16 cellular contexts compared by ENCODE assay signal in genomic region chr7:47938574-47939165, GRCh38. TPM values are rescaled to one million over a fixed set of nuclear protein-coding genes. Genes with fewer than 3 reads are reported as not detected.
DNase-seq lines count a peak whose midpoint lies in the region; ATAC-seq and TF ChIP-seq lines count a peak whose summit lies in the region.
"Had no signal": no experiment of that assay in that cellular context is flagged by ENCODE, and none has a peak within 500 bp of the region (broad histone marks: within the 10 kb centered on the region; RNA-seq: fewer than 3 reads in every experiment).

No MANE protein-coding gene starts in this region.

- H3F3A ChIP-seq in GM23338 (replicated peaks; ENCODE audit: low read depth), result no peaks in the 10 kb centered on the region

- H3K4me1 ChIP-seq in GM23338 (ENCODE audit: insufficient read depth) (peaks cover 18% of the 10 kb centered on the region), RWPE2 (ENCODE audit: insufficient read depth, poor library complexity, severe bottlenecking) (peaks cover 13% of the 10 kb centered on the region)
- H3K4me1 ChIP-seq: Caco-2 had no signal

- peaks cover 13% of the 10 kb centered on the region for H3K27me3 Mint-ChIP-seq in GM23338 (ENCODE audit: insufficient read depth, low read depth, poor library complexity)
- H3K27me3 Mint-ChIP-seq: activated naive CD8-positive, alpha-beta T cell treated with anti-CD3 and anti-CD28 coated beads for 36 hours had no signal

- DNase-seq in GM10248 (ENCODE audit: extremely low spot score) (no peak), GM23338 (ENCODE audit: low spot score) (no peak), RWPE2 (ENCODE audit: low spot score) (no peak), left kidney (ENCODE audit: low read depth, low spot score) (peak; percentile 73), amygdala (lab: John Stamatoyannopoulos, UW) (no peak), NK-92 (lab: John Stamatoyannopoulos, UW; ENCODE audit: unreplicated experiment) (no peak)
- DNase-seq in activated CD4-positive, CD25-positive, alpha-beta regulatory T cell treated with anti-CD3 and anti-CD28 coated beads, Interleukin-2, amount 50 U/mL, for 72 hours, result no peak
- DNase-seq: activated CD8-positive, alpha-beta memory T cell treated with anti-CD3 and anti-CD28 coated beads, Interleukin-2, amount 50 U/mL, for 4 hours; activated naive CD8-positive, alpha-beta T cell treated with anti-CD3 and anti-CD28 coated beads for 36 hours; Caco-2; mammary epithelial cell; NCI-H1105 treated with DMSO at 0.1 percent for 48 hours; NCI-H510A; stimulated activated CD4-positive, alpha-beta T cell treated with anti-CD3 and anti-CD28 coated beads, Interleukin-12 subunit alpha, Interleukin-12 subunit beta, amount 100 ng/mL, for 4 hours; thyroid gland; WERI-Rb-1 had no signal

- H3K36me3 ChIP-seq in GM23338 (ENCODE audit: insufficient read depth), result no peaks in the 10 kb centered on the region
- no peaks in the 10 kb centered on the region for H3K36me3 ChIP-seq in RWPE2 (ENCODE audit: low read depth)
- H3K36me3 ChIP-seq: thyroid gland, WERI-Rb-1 had no signal

- H3K36me3 Mint-ChIP-seq in GM23338 (ENCODE audit: low read depth), result no peaks in the 10 kb centered on the region
- H3K36me3 Mint-ChIP-seq: activated naive CD8-positive, alpha-beta T cell treated with anti-CD3 and anti-CD28 coated beads for 36 hours had no signal

- H3K4me1 Mint-ChIP-seq in GM23338, result peaks cover 35% of the 10 kb centered on the region

- no peak overlapping the region for H3K4me3 Mint-ChIP-seq in GM23338
- H3K4me3 Mint-ChIP-seq: activated naive CD8-positive, alpha-beta T cell treated with anti-CD3 and anti-CD28 coated beads for 36 hours had no signal

- no peak overlapping the region for H3K27ac Mint-ChIP-seq in GM23338
- H3K27ac Mint-ChIP-seq: activated naive CD8-positive, alpha-beta T cell treated with anti-CD3 and anti-CD28 coated beads for 36 hours had no signal

- no peaks in the 10 kb centered on the region for H3K27me3 ChIP-seq in GM23338 (ENCODE audit: insufficient read depth)
- H3K27me3 ChIP-seq in RWPE2 (ENCODE audit: insufficient read depth, poor library complexity, severe bottlenecking), result no peaks in the 10 kb centered on the region
- H3K27me3 ChIP-seq: thyroid gland had no signal

- H3K4me2 ChIP-seq in GM23338, result no peak overlapping the region

- H2AFZ ChIP-seq in GM23338, result no peak overlapping the region

- H3K9me3 ChIP-seq in RWPE2 (ENCODE audit: severe bottlenecking), result no peaks in the 10 kb centered on the region
- H3K9me3 ChIP-seq: Caco-2, thyroid gland had no signal

- ATAC-seq in GM23338 (peak; percentile 23; the same call in 2 of the 3 replicates), RWPE2 (ENCODE audit: low read depth) (no peak)

- no peaks in the 10 kb centered on the region for H3K79me2 ChIP-seq in GM23338 (replicated peaks; ENCODE audit: insufficient read depth)

- H3K27ac ChIP-seq in GM23338 (ENCODE audit: low read depth) (no peak overlapping the region), RWPE2 (ENCODE audit: poor library complexity, severe bottlenecking) (no peak overlapping the region)
- H3K27ac ChIP-seq: thyroid gland, WERI-Rb-1 had no signal

- no peaks in the 10 kb centered on the region for H3K9me2 ChIP-seq in GM23338 (ENCODE audit: insufficient read depth)

- TF ChIP-seq CTCF in GM10248 (IDR thresholded peaks at IDR 0.05; ENCODE audit: control extremely low read depth, extremely low read depth, low read depth, missing control alignments), result peak; percentile 24
- TF ChIP-seq CTCF in GM23338 (conservative IDR thresholded peaks at IDR 0.05; ENCODE audit: low read depth in 2 of 2), result peak; percentile 17 to 54; a peak in 3 of 4 replicates
- TF ChIP-seq CTCF in RWPE2 (IDR thresholded peaks at IDR 0.05; ENCODE audit: poor library complexity, severe bottlenecking), result peak; percentile 38

- CTCF ChIA-PET in GM10248 (lab: Yijun Ruan, JAX), result interaction anchor here (0.7 to 4.4 kb wide), 19 partner anchors 10 to 672 kb away, joined by 3 to 24 read pairs (median 5); partner anchors contain the start of gene PKD1L1

- H4K20me1 ChIP-seq in GM23338 (replicated peaks; ENCODE audit: insufficient read depth), result no peaks in the 10 kb centered on the region

- no peaks in the 10 kb centered on the region for H3K9me3 Mint-ChIP-seq in GM23338
- H3K9me3 Mint-ChIP-seq: activated naive CD8-positive, alpha-beta T cell treated with anti-CD3 and anti-CD28 coated beads for 36 hours had no signal

- POLR2A ChIA-PET in GM10248 (lab: Yijun Ruan, JAX), result interaction anchor here (1.5 kb wide), 1 partner anchor 146 kb away, joined by 3 read pairs; no protein-coding TSS in a partner anchor

- H3K4me3 ChIP-seq in GM23338, result no peak overlapping the region
- no peak overlapping the region for H3K4me3 ChIP-seq in RWPE2 (ENCODE audit: severe bottlenecking)
- H3K4me3 ChIP-seq: thyroid gland had no signal

TF ChIP-seq in GM23338, 12 proteins besides CTCF, POLR2A, EP300 and RAD21 (continues in another document):
- TF ChIP-seq ZNF331 (CRISPR knock-in tag; IDR thresholded peaks at IDR 0.05; ENCODE audit: low read depth) (no peak), CREB1 (CRISPR knock-in tag; IDR thresholded peaks at IDR 0.05; ENCODE audit: low read depth) (no peak), JUNB (IDR thresholded peaks at IDR 0.05; ENCODE audit: unreplicated experiment) (no peak), ZNF114 (CRISPR knock-in tag; IDR thresholded peaks at IDR 0.05) (no peak), POLR2AphosphoS5 (IDR thresholded peaks at IDR 0.05; ENCODE audit: low read depth) (no peak), REST (IDR thresholded peaks at IDR 0.05; ENCODE audit: unreplicated experiment) (no peak), ETS1 (IDR thresholded peaks at IDR 0.05) (no peak), EZH2 (IDR thresholded peaks at IDR 0.05; ENCODE audit: low read depth, unreplicated experiment) (no peak), EZH2phosphoT487 (IDR thresholded peaks at IDR 0.05; ENCODE audit: unreplicated experiment) (no peak)

RNA-seq across cellular contexts. Expression of gene PKD1L1, which starts 9.6 kb away (rescaled TPM):
- total RNA-seq in GM23338 (2014; rRNA removed; shearing (Covaris generic)), result 0.03 and 0.16 TPM in 2 replicates
- polyA plus RNA-seq in GM23338 (2016; fragmentation: Nextera tagmentation; extraction: Ambion mirVana), result not detected in 2 replicates

RNA-seq across cellular contexts. Expression of gene HUS1, which starts 40.7 kb away (rescaled TPM):
- total RNA-seq in GM23338 (2014; rRNA removed; shearing (Covaris generic)), result 29.7 and 39.0 TPM in 2 replicates
- 12.9 and 14.9 TPM in 2 replicates for polyA plus RNA-seq in GM23338 (2016; fragmentation: Nextera tagmentation; extraction: Ambion mirVana)
